Comparison of ENCODE assay signal across 8 cellular contexts in genomic region chr7:27129729-27130539, GRCh38. TPM values are rescaled to one million over a fixed set of nuclear protein-coding genes. Genes with fewer than 3 reads are reported as not detected.
DNase-seq lines count a peak whose midpoint lies in the region; ATAC-seq and TF ChIP-seq lines count a peak whose summit lies in the region.

No MANE protein-coding gene starts in this region.

- DNase-seq in immature natural killer cell (peak; percentile 10 to 56 (median 39)), NCI-H146 treated with DMSO at 0.1 percent for 48 hours (lab: John Stamatoyannopoulos, UW; ENCODE audit: unreplicated experiment) (no peak), NK-92 (lab: John Stamatoyannopoulos, UW; ENCODE audit: unreplicated experiment) (no peak), NCI-H2196 treated with DMSO at 0.1 percent for 48 hours (lab: John Stamatoyannopoulos, UW; ENCODE audit: unreplicated experiment) (no peak)

- ATAC-seq in HG03354 (IDR thresholded peaks at IDR 0.05; ENCODE audit: poor library complexity, severe bottlenecking, unreplicated experiment) (peak; percentile 12), HG02870 (IDR thresholded peaks at IDR 0.05; ENCODE audit: unreplicated experiment) (no peak)

- H3K4me1 Mint-ChIP-seq in immature natural killer cell, result peaks cover 6% of the 10 kb centered on the region in 2 donors

- peak overlapping the region; percentile 89 to 90 for H3K9ac ChIP-seq in stomach smooth muscle (ENCODE audit: low read length in 2 of 2)

- peak; percentile 46 for TF ChIP-seq CTCF in VCaP (conservative IDR thresholded peaks at IDR 0.05)

- H3K27me3 Mint-ChIP-seq in immature natural killer cell (ENCODE audit: low read depth in 3 of 3), result peaks cover 2 to 15% (median 11%) of the 10 kb centered on the region in 3 donors

- peak overlapping the region; percentile 39 to 70 (median 56) for H3K4me3 Mint-ChIP-seq in immature natural killer cell

- no peaks in the 10 kb centered on the region for H3K27me3 ChIP-seq in stomach smooth muscle (ENCODE audit: control insufficient read depth in 1 of 2, insufficient read depth in 2 of 2, low read length in 2 of 2)

- H3K36me3 ChIP-seq in stomach smooth muscle (ENCODE audit: control insufficient read depth in 2 of 2, insufficient read depth in 2 of 2, low read length in 2 of 2), result no peaks in the 10 kb centered on the region

- H3K4me1 ChIP-seq in stomach smooth muscle (ENCODE audit: control insufficient read depth, insufficient read depth, low read length), result peaks cover 72% of the 10 kb centered on the region

- no peaks in the 10 kb centered on the region for H3K9me3 Mint-ChIP-seq in immature natural killer cell

- peaks cover 0 to under 1% (median 0%) of the 10 kb centered on the region in 3 donors for H3K36me3 Mint-ChIP-seq in immature natural killer cell

- H3K9me3 ChIP-seq in stomach smooth muscle (ENCODE audit: control insufficient read depth in 2 of 2, low read length in 2 of 2), result no peaks in the 10 kb centered on the region

- peak overlapping the region in 1 of 6 donors; percentile 34 for H3K27ac Mint-ChIP-seq in immature natural killer cell

- peak overlapping the region; percentile 88 to 93 for H3K4me3 ChIP-seq in stomach smooth muscle (ENCODE audit: low read length in 2 of 2)

- H3K27ac ChIP-seq in VCaP, result peak overlapping the region; percentile 71
- H3K27ac ChIP-seq in stomach smooth muscle (ENCODE audit: low read length), result peak overlapping the region; percentile 98

RNA-seq across cellular contexts. Expression of gene HOXA4, which starts 0.6 kb away (rescaled TPM):
- polyA plus RNA-seq in immature natural killer cell, result 1 to 10 TPM in 1 of 3 donors, under 1 TPM in 1, not detected in 1; 0.51 to 1.2 TPM

RNA-seq across cellular contexts. Expression of gene HOXA5, which starts 13.5 kb away (rescaled TPM):
- polyA plus RNA-seq in immature natural killer cell, result 1 to 10 TPM in 1 of 3 donors, under 1 TPM in 2; 0.42 to 1.1 (median 0.73) TPM

RNA-seq across cellular contexts. Expression of gene HOXA6, which starts 17.6 kb away (rescaled TPM):
- 1 to 10 TPM in 1 of 3 donors, under 1 TPM in 1, not detected in 1; 0.52 to 3.8 TPM for polyA plus RNA-seq in immature natural killer cell

RNA-seq across cellular contexts. Expression of gene HOXA3, which starts 22.4 kb away (rescaled TPM):
- under 1 TPM in 1 of 3 donors, not detected in 2; 0.13 TPM for polyA plus RNA-seq in immature natural killer cell

RNA-seq across cellular contexts. Expression of gene HOXA7, which starts 26.5 kb away (rescaled TPM):
- 1 to 10 TPM in 2 of 3 donors, not detected in 1; 1.0 to 4.2 TPM for polyA plus RNA-seq in immature natural killer cell

Comparison
In these comparisons a context has a peak if more than half of its experiments do, and no peak if none do; other contexts are left out.
1. DNase-seq: peak in immature natural killer cell (3 of 3); none in NCI-H146 treated with DMSO at 0.1 percent for 48 hours (single experiment), NK-92 (single experiment) and NCI-H2196 treated with DMSO at 0.1 percent for 48 hours (single experiment).